18 cellular contexts compared by ENCODE assay signal in the genomic region with DNA sequence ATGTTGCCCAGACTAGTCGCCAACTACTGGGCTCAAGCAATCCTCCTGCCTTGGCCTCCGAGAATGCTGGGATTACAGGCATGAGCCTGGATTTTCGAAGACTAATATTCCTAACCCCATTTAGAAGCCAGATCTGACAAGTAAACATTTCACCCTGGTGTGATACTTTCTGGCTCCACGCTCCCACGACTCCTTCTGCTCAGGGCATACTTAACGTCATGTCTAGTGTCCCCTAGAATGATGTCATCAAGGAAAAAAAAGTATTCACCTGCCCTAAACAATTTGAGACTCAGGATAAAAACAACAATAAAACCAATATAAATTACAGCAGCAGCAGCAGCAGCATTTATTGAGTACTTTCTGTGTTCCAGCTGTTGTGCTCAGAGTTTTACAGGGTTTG. TPM values are rescaled to one million over a fixed set of nuclear protein-coding genes. Genes with fewer than 3 reads are reported as not detected.
DNase-seq lines count a peak whose midpoint lies in the region; ATAC-seq, FAIRE-seq and TF ChIP-seq lines count a peak whose summit lies in the region.
"Had no signal": no experiment of that assay in that cellular context is flagged by ENCODE, and none has a peak within 500 bp of the region (broad histone marks: within the 10 kb centered on the region; RNA-seq: fewer than 3 reads in every experiment).

No MANE protein-coding gene starts in this region.

- peaks cover 4% of the 10 kb centered on the region for H3K36me3 Mint-ChIP-seq in activated T-cell treated with anti-CD3 and anti-CD28 coated beads, Interleukin-2, amount 50 U/mL, for 4 hours (ENCODE audit: insufficient read depth)
- H3K36me3 Mint-ChIP-seq: mesothelial cell of epicardium had no signal

- H3K4me2 ChIP-seq in IMR-90 (ENCODE audit: low read depth, low read length) (no peak overlapping the region), HepG2 (ENCODE audit: low read depth, low read length) (no peak overlapping the region)

- H2AFZ ChIP-seq in IMR-90 (replicated peaks; ENCODE audit: low read length, poor library complexity), result peak overlapping the region; percentile 46
- no peak overlapping the region for H2AFZ ChIP-seq in HepG2 (ENCODE audit: low read length)

- H2BK20ac ChIP-seq in IMR-90 (ENCODE audit: low read depth, low read length), result peak overlapping the region; percentile 81

- in situ Hi-C loops in IMR-90 (cut with MboI; ENCODE audit: low sequenced_read_pairs) (no loop called here), brain microvascular endothelial cell (cut with HindIII; ENCODE audit: low pct_ligation_motif_present, low sequenced_read_pairs) (no loop called here), HepG2 (cut with HindIII; ENCODE audit: extremely low pct_ligation_motif_present, low pct_unique_long_range_greater_than_20kb) (no loop called here)

- H3K27me3 Mint-ChIP-seq in activated T-cell treated with anti-CD3 and anti-CD28 coated beads, Interleukin-2, amount 50 U/mL, for 4 hours (ENCODE audit: low read depth), result peaks cover 14% of the 10 kb centered on the region

- peak overlapping the region; percentile 64 for H3K23ac ChIP-seq in IMR-90 (ENCODE audit: low read depth, low read length)

- H3K4me1 Mint-ChIP-seq in activated T-cell treated with anti-CD3 and anti-CD28 coated beads, Interleukin-2, amount 50 U/mL, for 4 hours (ENCODE audit: low read depth), result no peaks in the 10 kb centered on the region
- H3K4me1 Mint-ChIP-seq: mesothelial cell of epicardium had no signal

- no peak overlapping the region for H2AK9ac ChIP-seq in IMR-90 (replicated peaks; ENCODE audit: low read depth, low read length, poor library complexity)

- H3K27me3 ChIP-seq in IMR-90 (ENCODE audit: control insufficient read depth, insufficient read depth, low read length) (no peaks in the 10 kb centered on the region), brain microvascular endothelial cell (replicated peaks) (no peaks in the 10 kb centered on the region), HepG2 (ENCODE audit: control insufficient read depth in 1 of 2, insufficient read depth in 2 of 2, low read length in 2 of 2) (no peaks in the 10 kb centered on the region), thyroid gland (no peaks in the 10 kb centered on the region)
- H3K27me3 ChIP-seq: heart right ventricle, SJCRH30 had no signal

- H4K8ac ChIP-seq in IMR-90 (ENCODE audit: low read depth in 2 of 2, low read length in 2 of 2), result peak overlapping the region; percentile 7 to 75; a peak in 3 of 4 replicates

- peaks cover 22% of the 10 kb centered on the region for H3K9me1 ChIP-seq in IMR-90 (ENCODE audit: insufficient read depth, low read length)

- no peak for TF ChIP-seq CTCF in IMR-90 (conservative IDR thresholded peaks at IDR 0.05; ENCODE audit: low read depth, low read length)
- TF ChIP-seq CTCF in brain microvascular endothelial cell (IDR thresholded peaks at IDR 0.05; ENCODE audit: low read depth, low read length, missing control alignments), result no peak
- no peak for TF ChIP-seq CTCF in HepG2 (CRISPR knock-in tag; IDR thresholded peaks at IDR 0.05)
- TF ChIP-seq CTCF in thyroid gland (IDR thresholded peaks at IDR 0.05), result no peak

- no peaks in the 10 kb centered on the region for H3K79me2 ChIP-seq in HepG2 (ENCODE audit: insufficient read depth, low read length)

- no peak overlapping the region for H3K4me3 ChIP-seq in IMR-90 (ENCODE audit: insufficient read depth, low read depth, low read length)
- no peak overlapping the region for H3K4me3 ChIP-seq in brain microvascular endothelial cell (ENCODE audit: low read depth, low read length)
- no peak overlapping the region for H3K4me3 ChIP-seq in HepG2 (replicated peaks in 1 of 3; ENCODE audit: insufficient read depth in 1 of 3, low read depth in 2 of 3, low read length in 3 of 3)
- no peak overlapping the region for H3K4me3 ChIP-seq in thyroid gland (replicated peaks in 1 of 3)
- H3K4me3 ChIP-seq: heart right ventricle, SJCRH30 had no signal

- WGBS in IMR-90 (ENCODE audit: extremely low coverage in 2 of 2, insufficient read length in 1 of 2), 2 experiments, result no CpG with 5 or more reads among the region's 6 CpGs
- WGBS in HepG2 (ENCODE audit: low lambda C conversion rate), result 56% methylated on average over 6 of the region's 6 CpGs
- 83 to 89% methylated on average over 6 of the region's 6 CpGs for WGBS in thyroid gland, 2 donors

- H2BK5ac ChIP-seq in IMR-90 (ENCODE audit: low read depth, low read length, poor library complexity, severe bottlenecking), result peak overlapping the region; percentile 94

- peak overlapping the region; percentile 83 for H3K56ac ChIP-seq in IMR-90 (ENCODE audit: extremely low read depth, insufficient read depth, low read length)

- H3K4me1 ChIP-seq in IMR-90 (ENCODE audit: control insufficient read depth, insufficient read depth, low read length) (peaks cover 12% of the 10 kb centered on the region), HepG2 (ENCODE audit: insufficient read depth, low read length) (peaks cover 26% of the 10 kb centered on the region), thyroid gland (peaks cover 34 to 99% of the 10 kb centered on the region in 2 donors)

- H3K36me3 ChIP-seq in IMR-90 (ENCODE audit: control insufficient read depth, insufficient read depth, low read length), result no peaks in the 10 kb centered on the region
- no peaks in the 10 kb centered on the region for H3K36me3 ChIP-seq in brain microvascular endothelial cell (replicated peaks)
- no peaks in the 10 kb centered on the region for H3K36me3 ChIP-seq in HepG2 (replicated peaks in 1 of 2; ENCODE audit: control insufficient read depth in 1 of 2, insufficient read depth in 2 of 2, low read length in 2 of 2)
- H3K36me3 ChIP-seq in thyroid gland, result no peaks in the 10 kb centered on the region
- H3K36me3 ChIP-seq: heart right ventricle, SJCRH30 had no signal

- no peak for TF ChIP-seq POLR2A in IMR-90 (IDR thresholded peaks at IDR 0.05; ENCODE audit: low read depth, low read length)
- TF ChIP-seq POLR2A in HepG2 (IDR thresholded peaks at IDR 0.05; ENCODE audit: insufficient read depth in 1 of 2, low read depth in 2 of 2, low read length in 2 of 2), result no peak
- no peak for TF ChIP-seq POLR2A in thyroid gland (IDR thresholded peaks at IDR 0.05)

- H2AK5ac ChIP-seq in IMR-90 (ENCODE audit: low read depth, low read length), result peak overlapping the region; percentile 83

- peak overlapping the region; percentile 80 for H4K91ac ChIP-seq in IMR-90 (ENCODE audit: insufficient read depth, low read depth, low read length)

- BruUV-seq in IMR-90 (replicated peaks; lab: Mats Ljungman, UMichigan) (no TSS peak), HepG2 (replicated peaks; lab: Mats Ljungman, UMichigan) (no TSS peak)

- DNase-seq in IMR-90, result peak; percentile 51
- DNase-seq in brain microvascular endothelial cell, result peak; percentile 61
- DNase-seq in HepG2 (ENCODE audit: low spot score), result no peak
- DNase-seq in thyroid gland, result no peak
- DNase-seq in activated T-cell treated with anti-CD3 and anti-CD28 coated beads, Interleukin-2, amount 50 U/mL, for 4 hours, result no peak
- DNase-seq in NCI-H1105 (lab: John Stamatoyannopoulos, UW), result no peak
- DNase-seq in RKO (ENCODE audit: low spot score), result no peak
- DNase-seq: activated naive CD4-positive, alpha-beta T cell treated with anti-CD3 and anti-CD28 coated beads for 36 hours; AML-193; heart right ventricle; NCI-H2029 treated with DMSO at 0.1 percent for 48 hours; NCI-H510A treated with DMSO at 0.1 percent for 48 hours; retina; SJCRH30; stimulated activated naive CD8-positive, alpha-beta T cell treated with anti-CD3 and anti-CD28 coated beads, Interleukin-15, Interleukin-2, amounts not matched to agents 100 U/mL and 50 U/mL, for 24 hours had no signal

- dilution Hi-C loops in IMR-90 (cut with HindIII; ENCODE audit: low sequenced_read_pairs, unreplicated experiment), result no loop called here

- H3K9me3 ChIP-seq in IMR-90 (ENCODE audit: control insufficient read depth, insufficient read depth, low read length) (no peaks in the 10 kb centered on the region), HepG2 (ENCODE audit: low read length) (peaks cover 4% of the 10 kb centered on the region; the same call in 1 of the 2 replicates), thyroid gland (no peaks in the 10 kb centered on the region)
- H3K9me3 ChIP-seq: SJCRH30 had no signal

- intact Hi-C loops in IMR-90 (cut with micrococcal nuclease) (loop anchor here (2.0 kb wide), 1 partner anchor 28 kb away; no protein-coding TSS in a partner anchor), HepG2 (cut with micrococcal nuclease; ENCODE audit: unreplicated experiment) (no loop called here), thyroid gland (cut with DNase I) (no loop called here)

- peaks cover 25 to 57% of the 10 kb centered on the region in 2 experiments for H3K79me1 ChIP-seq in IMR-90 (ENCODE audit: low read depth in 1 of 2, low read length in 2 of 2)

- H4K5ac ChIP-seq in IMR-90 (ENCODE audit: low read depth, low read length), result peak overlapping the region; percentile 78; the same call in 1 of the 2 replicates

- CTCF ChIA-PET in IMR-90 (lab: Yijun Ruan, JAX), result interaction anchor here (0.8 kb wide), 1 partner anchor 18 kb away, joined by 3 read pairs; no protein-coding TSS in a partner anchor
- CTCF ChIA-PET in HepG2 (lab: Yijun Ruan, JAX; ENCODE audit: low intra/inter-chr PET ratio, low total read pairs), result no interaction called here

- H2BK15ac ChIP-seq in IMR-90 (ENCODE audit: low read depth, low read length), result peak overlapping the region; percentile 89; the same call in 2 of the 3 replicates

- H2BK120ac ChIP-seq in IMR-90 (ENCODE audit: low read depth, low read length), result peak overlapping the region; percentile 90

- H3K4me3 Mint-ChIP-seq in activated T-cell treated with anti-CD3 and anti-CD28 coated beads, Interleukin-2, amount 50 U/mL, for 4 hours, result no peak overlapping the region
- H3K4me3 Mint-ChIP-seq: activated naive CD4-positive, alpha-beta T cell treated with anti-CD3 and anti-CD28 coated beads for 36 hours; mesothelial cell of epicardium; neural crest cell had no signal

- H3K14ac ChIP-seq in IMR-90 (replicated peaks; ENCODE audit: low read depth, low read length), result peak overlapping the region; percentile 77

- POLR2A ChIA-PET in IMR-90 (lab: Charles Lee; ENCODE audit: unreplicated experiment) (no interaction called here), HepG2 (lab: Yijun Ruan, JAX) (no interaction called here)

- H4K20me1 ChIP-seq in IMR-90 (ENCODE audit: insufficient read depth, low read length) (no peaks in the 10 kb centered on the region), HepG2 (ENCODE audit: insufficient read depth, low read length) (no peaks in the 10 kb centered on the region)

- H3K4ac ChIP-seq in IMR-90 (ENCODE audit: low read depth, low read length), result peak overlapping the region; percentile 89

- H3K9ac ChIP-seq in IMR-90 (ENCODE audit: low read depth, low read length) (peak overlapping the region; percentile 40), HepG2 (ENCODE audit: insufficient read depth, low read depth, low read length) (no peak overlapping the region)

- peak overlapping the region; percentile 79; the same call in 1 of the 2 replicates for H3K18ac ChIP-seq in IMR-90 (ENCODE audit: low read depth, low read length)

- TF ChIP-seq EP300 in HepG2 (IDR thresholded peaks at IDR 0.05; ENCODE audit: low read depth in 2 of 2, low read length in 2 of 2) (no peak), HepG2 (CRISPR knock-in tag; IDR thresholded peaks at IDR 0.05; ENCODE audit: borderline replicate concordance) (no peak)

- peaks cover 4% of the 10 kb centered on the region for H3K9me3 Mint-ChIP-seq in activated T-cell treated with anti-CD3 and anti-CD28 coated beads, Interleukin-2, amount 50 U/mL, for 4 hours

- TF ChIP-seq RAD21 in IMR-90 (IDR thresholded peaks at IDR 0.05; ENCODE audit: low read length) (no peak), HepG2 (CRISPR knock-in tag; IDR thresholded peaks at IDR 0.05) (no peak)

- no peak for FAIRE-seq in HepG2 (lab: Jason Lieb, UNC)
- FAIRE-seq: bronchial epithelial cell had no signal

- H3K27ac ChIP-seq in IMR-90 (ENCODE audit: insufficient read depth, low read length) (peak overlapping the region; percentile 67), brain microvascular endothelial cell (peak overlapping the region; percentile 98), HepG2 (ENCODE audit: extremely low read length, insufficient read depth, low read length) (no peak overlapping the region), thyroid gland (peak overlapping the region; percentile 52 to 99 (median 56))
- H3K27ac ChIP-seq: SJCRH30 had no signal

- no peak for ATAC-seq in IMR-90 (ENCODE audit: low read depth)
- ATAC-seq in HepG2, result no peak
- ATAC-seq in activated T-cell treated with anti-CD3 and anti-CD28 coated beads, Interleukin-2, amount 50 U/mL, for 4 hours, result no peak
- ATAC-seq: stimulated activated naive CD8-positive, alpha-beta T cell treated with anti-CD3 and anti-CD28 coated beads, Interleukin-15, Interleukin-2, amounts not matched to agents 100 U/mL and 50 U/mL, for 24 hours had no signal

RNA-seq across cellular contexts. Expression of a gene that starts 13.2 kb away (rescaled TPM):
- total RNA-seq in IMR-90 (2012; rRNA removed) (14.4 and 17.6 TPM in 2 replicates), HepG2 (2016; rRNA removed; fragmentation: Illumina TruSeq; extraction: Trizol) (0.15 and 0.31 TPM in 2 replicates), thyroid gland (100 to 1,000 TPM; 102 to 260 (median 149) TPM)
- polyA plus RNA-seq in IMR-90 (2012; rRNA removed) (9.0 and 9.8 TPM in 2 replicates), HepG2 (2011; rRNA removed) (0.09 and 0.10 TPM in 2 replicates)
- 5.7 and 6.6 TPM in 2 replicates for polyA plus RNA-seq in IMR-90 (2012; cell fraction: cytosol; rRNA removed)
- 2.9 and 7.5 TPM in 2 replicates for polyA plus RNA-seq in IMR-90 (2012; cell fraction: nucleus; rRNA removed; ENCODE audit: low replicate concordance)
- total RNA-seq in HepG2 (2016; cell fraction: cytosol; rRNA removed; fragmentation: Illumina TruSeq; extraction: Trizol; ENCODE audit: low read depth), result not detected in 2 replicates
- total RNA-seq in HepG2 (2016; cell fraction: insoluble cytoplasmic fraction; rRNA removed; fragmentation: Illumina TruSeq; extraction: Trizol), result 0.31 and 0.37 TPM in 2 replicates
- total RNA-seq in HepG2 (2016; cell fraction: membrane; rRNA removed; fragmentation: Illumina TruSeq; extraction: Trizol), result not detected in 2 replicates
- 0.41 and 0.50 TPM in 2 replicates for total RNA-seq in HepG2 (2016; cell fraction: nucleus; rRNA removed; fragmentation: Illumina TruSeq; extraction: Trizol)
- polyA plus RNA-seq in HepG2 (2011; cell fraction: cytosol; rRNA removed), result 0.07 and 0.09 TPM in 2 replicates
- polyA plus RNA-seq in HepG2 (2011; cell fraction: nucleus; rRNA removed), result 0.14 TPM in 2 replicates
- polyA plus RNA-seq in HepG2 (2012), result not detected in 2 replicates
- not detected in 2 replicates for polyA plus RNA-seq in HepG2 (2016; cell fraction: cytosol; fragmentation: Illumina TruSeq; extraction: Trizol; ENCODE audit: low read depth)
- 0.07 TPM in 1 of 2 replicates, not detected in the other for polyA plus RNA-seq in HepG2 (2016; cell fraction: insoluble cytoplasmic fraction; fragmentation: Illumina TruSeq; extraction: Trizol; ENCODE audit: low read depth)
- not detected in 2 replicates for polyA plus RNA-seq in HepG2 (2016; cell fraction: membrane; fragmentation: Illumina TruSeq; extraction: Trizol; ENCODE audit: low read depth)
- polyA plus RNA-seq in HepG2 (2016; cell fraction: nucleus; fragmentation: Illumina TruSeq; extraction: Trizol; ENCODE audit: insufficient read depth, low read depth), result 0.15 TPM in 1 of 2 replicates, not detected in the other
- 0.82 TPM in 1 of 2 replicates, not detected in the other for polyA minus RNA-seq in HepG2 (2011; rRNA and poly(A)+ RNA removed; ENCODE audit: low replicate concordance)
- polyA minus RNA-seq in HepG2 (2011; cell fraction: cytosol; rRNA and poly(A)+ RNA removed), result not detected in 2 replicates
- 0.12 TPM in 1 of 2 replicates, not detected in the other for polyA minus RNA-seq in HepG2 (2011; cell fraction: nucleus; rRNA and poly(A)+ RNA removed)
- under 1 TPM; 0.08 to 0.20 (median 0.11) TPM for total RNA-seq in activated T-cell treated with anti-CD3 and anti-CD28 coated beads, Interleukin-2, amount 50 U/mL, for 4 hours
- total RNA-seq: activated naive CD4-positive, alpha-beta T cell treated with anti-CD3 and anti-CD28 coated beads for 36 hours had no signal

RNA-seq across cellular contexts. Expression of a gene that starts 57.0 kb away (rescaled TPM):
- total RNA-seq in IMR-90 (2012; rRNA removed), result 1.1 and 1.4 TPM in 2 replicates
- polyA plus RNA-seq in IMR-90 (2012; rRNA removed), result 0.22 and 0.77 TPM in 2 replicates
- 0.08 and 0.10 TPM in 2 replicates for polyA plus RNA-seq in IMR-90 (2012; cell fraction: cytosol; rRNA removed)
- polyA plus RNA-seq in IMR-90 (2012; cell fraction: nucleus; rRNA removed; ENCODE audit: low replicate concordance), result 0.34 and 1.7 TPM in 2 replicates
- 0.71 and 0.73 TPM in 2 replicates for total RNA-seq in HepG2 (2016; rRNA removed; fragmentation: Illumina TruSeq; extraction: Trizol)
- total RNA-seq in HepG2 (2016; cell fraction: cytosol; rRNA removed; fragmentation: Illumina TruSeq; extraction: Trizol; ENCODE audit: low read depth), result 0.81 and 1.1 TPM in 2 replicates
- total RNA-seq in HepG2 (2016; cell fraction: insoluble cytoplasmic fraction; rRNA removed; fragmentation: Illumina TruSeq; extraction: Trizol), result 0.26 and 0.59 TPM in 2 replicates
- total RNA-seq in HepG2 (2016; cell fraction: membrane; rRNA removed; fragmentation: Illumina TruSeq; extraction: Trizol), result 0.49 and 0.79 TPM in 2 replicates
- 1.0 and 1.7 TPM in 2 replicates for total RNA-seq in HepG2 (2016; cell fraction: nucleus; rRNA removed; fragmentation: Illumina TruSeq; extraction: Trizol)
- 0.22 and 0.57 TPM in 2 replicates for polyA plus RNA-seq in HepG2 (2011; rRNA removed)
- 0.07 and 0.18 TPM in 2 replicates for polyA plus RNA-seq in HepG2 (2011; cell fraction: cytosol; rRNA removed)
- 0.11 and 0.40 TPM in 2 replicates for polyA plus RNA-seq in HepG2 (2011; cell fraction: nucleus; rRNA removed)
- 1.5 and 2.1 TPM in 2 replicates for polyA plus RNA-seq in HepG2 (2012)
- 0.23 TPM in 2 replicates for polyA plus RNA-seq in HepG2 (2016; cell fraction: cytosol; fragmentation: Illumina TruSeq; extraction: Trizol; ENCODE audit: low read depth)
- 0.35 and 1.1 TPM in 2 replicates for polyA plus RNA-seq in HepG2 (2016; cell fraction: insoluble cytoplasmic fraction; fragmentation: Illumina TruSeq; extraction: Trizol; ENCODE audit: low read depth)
- polyA plus RNA-seq in HepG2 (2016; cell fraction: membrane; fragmentation: Illumina TruSeq; extraction: Trizol; ENCODE audit: low read depth), result 0.29 and 0.30 TPM in 2 replicates
- polyA plus RNA-seq in HepG2 (2016; cell fraction: nucleus; fragmentation: Illumina TruSeq; extraction: Trizol; ENCODE audit: insufficient read depth, low read depth), result 1.1 and 1.9 TPM in 2 replicates
- 0.75 TPM in 1 of 2 replicates, not detected in the other for polyA minus RNA-seq in HepG2 (2011; rRNA and poly(A)+ RNA removed; ENCODE audit: low replicate concordance)
- polyA minus RNA-seq in HepG2 (2011; cell fraction: cytosol; rRNA and poly(A)+ RNA removed), result not detected in 2 replicates
- polyA minus RNA-seq in HepG2 (2011; cell fraction: nucleus; rRNA and poly(A)+ RNA removed), result 1.8 and 2.4 TPM in 2 replicates
- total RNA-seq in thyroid gland, result 10 to 100 TPM; 26.5 to 94.1 (median 48.1) TPM
- 1 to 10 TPM; 1.1 to 2.4 (median 1.3) TPM for total RNA-seq in activated T-cell treated with anti-CD3 and anti-CD28 coated beads, Interleukin-2, amount 50 U/mL, for 4 hours

RNA-seq across cellular contexts. Expression of a gene that starts 57.6 kb away (rescaled TPM):
- total RNA-seq in IMR-90 (2012; rRNA removed), result 0.28 TPM in 1 of 2 replicates, not detected in the other
- 0.20 TPM in 1 of 2 replicates, not detected in the other for polyA plus RNA-seq in IMR-90 (2012; rRNA removed)
- 0.14 TPM in 1 of 2 replicates, not detected in the other for polyA plus RNA-seq in IMR-90 (2012; cell fraction: cytosol; rRNA removed)
- 0.41 and 0.42 TPM in 2 replicates for polyA plus RNA-seq in IMR-90 (2012; cell fraction: nucleus; rRNA removed; ENCODE audit: low replicate concordance)
- not detected in 2 replicates for total RNA-seq in HepG2 (2016; rRNA removed; fragmentation: Illumina TruSeq; extraction: Trizol)
- total RNA-seq in HepG2 (2016; cell fraction: cytosol; rRNA removed; fragmentation: Illumina TruSeq; extraction: Trizol; ENCODE audit: low read depth), result not detected in 2 replicates
- not detected in 2 replicates for total RNA-seq in HepG2 (2016; cell fraction: insoluble cytoplasmic fraction; rRNA removed; fragmentation: Illumina TruSeq; extraction: Trizol)
- not detected in 2 replicates for total RNA-seq in HepG2 (2016; cell fraction: membrane; rRNA removed; fragmentation: Illumina TruSeq; extraction: Trizol)
- total RNA-seq in HepG2 (2016; cell fraction: nucleus; rRNA removed; fragmentation: Illumina TruSeq; extraction: Trizol), result not detected in 2 replicates
- polyA plus RNA-seq in HepG2 (2011; rRNA removed), result 0.13 TPM in 1 of 2 replicates, not detected in the other
- polyA plus RNA-seq in HepG2 (2011; cell fraction: cytosol; rRNA removed), result 0.11 and 0.17 TPM in 2 replicates
- not detected in 2 replicates for polyA plus RNA-seq in HepG2 (2011; cell fraction: nucleus; rRNA removed)
- polyA plus RNA-seq in HepG2 (2012), result not detected in 2 replicates
- not detected in 2 replicates for polyA plus RNA-seq in HepG2 (2016; cell fraction: cytosol; fragmentation: Illumina TruSeq; extraction: Trizol; ENCODE audit: low read depth)
- 0.27 TPM in 1 of 2 replicates, not detected in the other for polyA plus RNA-seq in HepG2 (2016; cell fraction: insoluble cytoplasmic fraction; fragmentation: Illumina TruSeq; extraction: Trizol; ENCODE audit: low read depth)
- not detected in 2 replicates for polyA plus RNA-seq in HepG2 (2016; cell fraction: membrane; fragmentation: Illumina TruSeq; extraction: Trizol; ENCODE audit: low read depth)
- polyA plus RNA-seq in HepG2 (2016; cell fraction: nucleus; fragmentation: Illumina TruSeq; extraction: Trizol; ENCODE audit: insufficient read depth, low read depth), result not detected in 2 replicates
- 0.42 and 1.4 TPM in 2 replicates for polyA minus RNA-seq in HepG2 (2011; rRNA and poly(A)+ RNA removed; ENCODE audit: low replicate concordance)
- polyA minus RNA-seq in HepG2 (2011; cell fraction: cytosol; rRNA and poly(A)+ RNA removed), result not detected in 2 replicates
- not detected in 2 replicates for polyA minus RNA-seq in HepG2 (2011; cell fraction: nucleus; rRNA and poly(A)+ RNA removed)
- 10 to 100 TPM in 1 of 4 donors, 1 to 10 TPM in 3; 5.2 to 11.0 (median 6.2) TPM for total RNA-seq in thyroid gland
- not detected for total RNA-seq in activated T-cell treated with anti-CD3 and anti-CD28 coated beads, Interleukin-2, amount 50 U/mL, for 4 hours
- total RNA-seq: activated naive CD4-positive, alpha-beta T cell treated with anti-CD3 and anti-CD28 coated beads for 36 hours; bronchial epithelial cell; neural crest cell had no signal

Comparison
In these comparisons a context has a peak if more than half of its experiments do, and no peak if none do; other contexts are left out.
1. DNase-seq: peak in IMR-90 (single experiment) and brain microvascular endothelial cell (single experiment); none in HepG2 (single experiment), thyroid gland (0 of 2), activated T-cell treated with anti-CD3 and anti-CD28 coated beads, Interleukin-2, amount 50 U/mL, for 4 hours (single experiment), NCI-H1105 (single experiment) and RKO (single experiment).
2. RNA of a gene that starts 13.2 kb away (total RNA-seq): 102 to 260 TPM in thyroid gland and 14.4 to 17.6 TPM in IMR-90; 0.15 to 0.50 TPM in HepG2 and 0.08 to 0.20 TPM in activated T-cell treated with anti-CD3 and anti-CD28 coated beads, Interleukin-2, amount 50 U/mL, for 4 hours; every median in the first group is over 10 times any median in the second.
3. RNA of a gene that starts 57.0 kb away (total RNA-seq): 26.5 to 94.1 TPM in thyroid gland; 1.1 to 1.4 TPM in IMR-90, 1.1 to 2.4 TPM in activated T-cell treated with anti-CD3 and anti-CD28 coated beads, Interleukin-2, amount 50 U/mL, for 4 hours and 0.26 to 1.7 TPM in HepG2; every median in the first group is over 4 times any median in the second.